8 cellular contexts compared by ENCODE assay signal in genomic region chr2:225002656-225003045, GRCh38. TPM values are rescaled to one million over a fixed set of nuclear protein-coding genes. Genes with fewer than 3 reads are reported as not detected.
A peak's percentile ranks its signal among the peaks of the same experiment; 100 is the strongest.
DNase-seq lines count a peak whose midpoint lies in the region; ATAC-seq and TF ChIP-seq lines count a peak whose summit lies in the region.

No MANE protein-coding gene starts in this region.

- H3K27ac Mint-ChIP-seq in stimulated activated naive B cell treated with anti-CD40 and anti-IgM and Interleukin-4, amounts not matched to agents 10 μg/mL and 1 μg/mL and 100 μg/mL, for 72 hours = peak overlapping the region; percentile 88
- H3K27ac Mint-ChIP-seq in WTC11 = no peak overlapping the region

- in situ Hi-C loops in GM13977 (cut with MboI; ENCODE audit: low pct_unique_long_range_greater_than_20kb, low sequenced_read_pairs, unreplicated experiment) = loop anchor here (10.0 kb wide), 1 partner anchor 68 kb away; no protein-coding TSS in a partner anchor

- peaks cover 0 to 3% of the 10 kb centered on the region in 2 donors for H3K9me3 Mint-ChIP-seq in stimulated activated naive B cell treated with anti-CD40 and anti-IgM and Interleukin-4, amounts not matched to agents 10 μg/mL and 1 μg/mL and 100 μg/mL, for 72 hours
- no peaks in the 10 kb centered on the region for H3K9me3 Mint-ChIP-seq in WTC11

- H3K36me3 Mint-ChIP-seq in stimulated activated naive B cell treated with anti-CD40 and anti-IgM and Interleukin-4, amounts not matched to agents 10 μg/mL and 1 μg/mL and 100 μg/mL, for 72 hours = peaks cover 52 to 74% of the 10 kb centered on the region in 2 donors
- no peaks in the 10 kb centered on the region for H3K36me3 Mint-ChIP-seq in WTC11

- CTCF ChIA-PET in WTC11 (lab: Charles Lee) = interaction anchor here (0.6 to 0.7 kb wide), 2 partner anchors 20 to 663 kb away, joined by 3 read pairs; no protein-coding TSS in a partner anchor

- TF ChIP-seq CTCF in GM13977 (IDR thresholded peaks at IDR 0.05; ENCODE audit: extremely low read depth, insufficient read depth, missing control alignments) = peak; percentile 35
- no peak for TF ChIP-seq CTCF in WTC11 (IDR thresholded peaks at IDR 0.05)

- H3K4me3 Mint-ChIP-seq in stimulated activated naive B cell treated with anti-CD40 and anti-IgM and Interleukin-4, amounts not matched to agents 10 μg/mL and 1 μg/mL and 100 μg/mL, for 72 hours = peak overlapping the region; percentile 17 to 41
- H3K4me3 Mint-ChIP-seq in WTC11 = no peak overlapping the region

- DNase-seq in GM13977 (ENCODE audit: low spot score) = no peak
- DNase-seq in activated naive CD4-positive, alpha-beta T cell treated with Interleukin-2 at 50 U/mL for 16 hours = peak; percentile 23
- peak; percentile 65 for DNase-seq in stimulated activated naive B cell treated with anti-CD40 and anti-IgM and Interleukin-4, amounts not matched to agents 10 μg/mL and 1 μg/mL and 100 μg/mL, for 72 hours
- no peak for DNase-seq in effector CD4-positive, alpha-beta T cell
- DNase-seq in WTC11 (ENCODE audit: low spot score) = no peak
- no peak for DNase-seq in putamen (ENCODE audit: low spot score)

- POLR2A ChIA-PET in WTC11 (lab: Charles Lee) = interaction anchor here (0.8 kb wide), 1 partner anchor 487 kb away, joined by 3 read pairs; no protein-coding TSS in a partner anchor

- no peaks in the 10 kb centered on the region for H3K27me3 Mint-ChIP-seq in stimulated activated naive B cell treated with anti-CD40 and anti-IgM and Interleukin-4, amounts not matched to agents 10 μg/mL and 1 μg/mL and 100 μg/mL, for 72 hours
- no peaks in the 10 kb centered on the region for H3K27me3 Mint-ChIP-seq in WTC11 (ENCODE audit: low read depth)

- peaks cover 48 to 85% of the 10 kb centered on the region in 2 donors for H3K4me1 Mint-ChIP-seq in stimulated activated naive B cell treated with anti-CD40 and anti-IgM and Interleukin-4, amounts not matched to agents 10 μg/mL and 1 μg/mL and 100 μg/mL, for 72 hours
- H3K4me1 Mint-ChIP-seq in WTC11 = peaks cover 13% of the 10 kb centered on the region

- peak; percentile 88 for ATAC-seq in GM21381 (IDR thresholded peaks at IDR 0.05; ENCODE audit: unreplicated experiment)
- peak; percentile 77 for ATAC-seq in HG03558 (IDR thresholded peaks at IDR 0.05; ENCODE audit: extremely low read depth, unreplicated experiment)
- peak; percentile 97 for ATAC-seq in stimulated activated naive B cell treated with anti-CD40 and anti-IgM and Interleukin-4, amounts not matched to agents 10 μg/mL and 1 μg/mL and 100 μg/mL, for 72 hours (replicated peaks)
- ATAC-seq in WTC11 = no peak

TF ChIP-seq in WTC11, 78 proteins besides CTCF, POLR2A, EP300 and RAD21:
- TF ChIP-seq JAZF1 (CRISPR knock-in tag; IDR thresholded peaks at IDR 0.05) (no peak), CDX4 (CRISPR knock-in tag; IDR thresholded peaks at IDR 0.05; ENCODE audit: borderline replicate concordance) (no peak), SMAD4 (CRISPR knock-in tag; IDR thresholded peaks at IDR 0.05) (no peak), SMAD3 (CRISPR knock-in tag; IDR thresholded peaks at IDR 0.05; ENCODE audit: borderline replicate concordance) (no peak)

RNA-seq across cellular contexts. Expression of gene DOCK10, which starts 39.6 kb away (rescaled TPM):
- 0.76 to 2.9 TPM (median 1.6 TPM) in 3 replicates for total RNA-seq in WTC11 (2021)

Comparison
In these comparisons a context has a peak if more than half of its experiments do, and no peak if none do; other contexts are left out.
1. DNase-seq: peak in activated naive CD4-positive, alpha-beta T cell treated with Interleukin-2 at 50 U/mL for 16 hours (single experiment) and stimulated activated naive B cell treated with anti-CD40 and anti-IgM and Interleukin-4, amounts not matched to agents 10 μg/mL and 1 μg/mL and 100 μg/mL, for 72 hours (single experiment); none in GM13977 (single experiment), effector CD4-positive, alpha-beta T cell (single experiment), WTC11 (single experiment) and putamen (single experiment).